ENCODE assay signal across 8 cellular contexts in genomic region chr13:99982021-99982740, GRCh38. TPM values are rescaled to one million over a fixed set of nuclear protein-coding genes. Genes with fewer than 3 reads are reported as not detected.
DNase-seq lines count a peak whose midpoint lies in the region; ATAC-seq, FAIRE-seq and TF ChIP-seq lines count a peak whose summit lies in the region.

No MANE protein-coding gene starts in this region.

- H3K9me3 ChIP-seq in CD8-positive, alpha-beta memory T cell (ENCODE audit: low read length), result peaks cover 8% of the 10 kb centered on the region

- POLR2A ChIA-PET in CD8-positive, alpha-beta memory T cell (lab: Charles Lee), result interaction anchor here (0.7 to 1.0 kb wide), 2 partner anchors 15 to 543 kb away, joined by 3 to 5 read pairs; no protein-coding TSS in a partner anchor

- no peak for DNase-seq in CD8-positive, alpha-beta memory T cell
- DNase-seq in NB4 (ENCODE audit: low read depth) (peak; percentile 71), choroid plexus epithelial cell (ENCODE audit: low read depth) (no peak), natural killer cell (no peak), amygdala (lab: John Stamatoyannopoulos, UW) (no peak), GM12891 (ENCODE audit: insufficient read length, low spot score) (no peak), medulla oblongata (ENCODE audit: extremely low spot score) (no peak)

- H3K4me1 ChIP-seq in CD8-positive, alpha-beta memory T cell (ENCODE audit: insufficient read depth, low read length), result peaks cover 27% of the 10 kb centered on the region

- CTCF ChIA-PET in CD8-positive, alpha-beta memory T cell (lab: Charles Lee), result interaction anchor here (1.4 kb wide), 1 partner anchor 326 kb away, joined by 4 read pairs; no protein-coding TSS in a partner anchor

- peak overlapping the region in 4 of 8 donors; percentile 12 to 95 (median 56) for H3K27ac Mint-ChIP-seq in CD8-positive, alpha-beta memory T cell
- peak overlapping the region in 1 of 2 donors; percentile 14 for H3K27ac Mint-ChIP-seq in natural killer cell

- H3K9me3 Mint-ChIP-seq in CD8-positive, alpha-beta memory T cell, result peaks cover 9 to 48% (median 40%) of the 10 kb centered on the region in 5 donors
- H3K9me3 Mint-ChIP-seq in natural killer cell, result no peaks in the 10 kb centered on the region

- no peak for FAIRE-seq in GM12891 (lab: Jason Lieb, UNC)

- ATAC-seq in natural killer cell, result peak; percentile 23 to 37 (median 27)
- no peak for ATAC-seq in HG02973 (IDR thresholded peaks at IDR 0.05; ENCODE audit: unreplicated experiment)

- peaks cover 0 to 4% (median 0%) of the 10 kb centered on the region in 3 donors for H3K36me3 Mint-ChIP-seq in CD8-positive, alpha-beta memory T cell
- H3K36me3 Mint-ChIP-seq in natural killer cell, result peaks cover 10% of the 10 kb centered on the region

- peaks cover 68% of the 10 kb centered on the region in 2 donors for H3K27me3 Mint-ChIP-seq in CD8-positive, alpha-beta memory T cell
- peaks cover 48 to 49% of the 10 kb centered on the region in 2 donors for H3K27me3 Mint-ChIP-seq in natural killer cell (ENCODE audit: low read depth in 2 of 2)

- no peak overlapping the region for H3K4me3 ChIP-seq in CD8-positive, alpha-beta memory T cell (ENCODE audit: low read length)
- H3K4me3 ChIP-seq in NB4 (ENCODE audit: low read depth, low read length) (peak overlapping the region; percentile 91), choroid plexus epithelial cell (ENCODE audit: low read depth, low read length) (peak overlapping the region; percentile 90)

- intact Hi-C loops in natural killer cell (cut with micrococcal nuclease), result no loop called here

- TF ChIP-seq POLR2A in NB4 (IDR thresholded peaks at IDR 0.05; ENCODE audit: extremely low read depth, insufficient read length) (no peak), GM12891 (IDR thresholded peaks at IDR 0.05; ENCODE audit: low read depth, low read length) (no peak)

- peaks cover 11 to 31% (median 30%) of the 10 kb centered on the region in 3 donors for H3K4me1 Mint-ChIP-seq in CD8-positive, alpha-beta memory T cell
- H3K4me1 Mint-ChIP-seq in natural killer cell, result peaks cover 14 to 25% of the 10 kb centered on the region in 2 donors

- H3K27me3 ChIP-seq in CD8-positive, alpha-beta memory T cell (ENCODE audit: insufficient read depth, low read length, poor library complexity, severe bottlenecking), result peaks cover 71% of the 10 kb centered on the region

- H3K36me3 ChIP-seq in CD8-positive, alpha-beta memory T cell (ENCODE audit: insufficient read depth, low read length), result no peaks in the 10 kb centered on the region

- peak overlapping the region in 6 of 7 donors; percentile 23 to 78 (median 54) for H3K4me3 Mint-ChIP-seq in CD8-positive, alpha-beta memory T cell
- H3K4me3 Mint-ChIP-seq in natural killer cell, result peak overlapping the region; percentile 56

- H3K27ac ChIP-seq in CD8-positive, alpha-beta memory T cell (ENCODE audit: low read depth, low read length), result peak overlapping the region; percentile 7

- TF ChIP-seq CTCF in NB4 (IDR thresholded peaks at IDR 0.05; ENCODE audit: low read depth, low read length) (no peak), choroid plexus epithelial cell (conservative IDR thresholded peaks at IDR 0.05; ENCODE audit: low read depth, low read length) (no peak), natural killer cell (IDR thresholded peaks at IDR 0.05) (no peak)

TF ChIP-seq in GM12891, 5 proteins besides CTCF, POLR2A, EP300 and RAD21:
- TF ChIP-seq TAF1 (IDR thresholded peaks at IDR 0.05; ENCODE audit: low read depth, low read length) (no peak), POU2F2 (IDR thresholded peaks at IDR 0.05; ENCODE audit: low read depth, low read length) (no peak), SPI1 (IDR thresholded peaks at IDR 0.05; ENCODE audit: low read depth, low read length) (no peak), POLR2AphosphoS5 (IDR thresholded peaks at IDR 0.05; ENCODE audit: low read depth, low read length) (no peak), PAX5 (IDR thresholded peaks at IDR 0.05; ENCODE audit: insufficient read depth, low read length, severe bottlenecking) (no peak)

RNA-seq across cellular contexts. Expression of gene ZIC2, which starts 0.6 kb away (rescaled TPM):
- not detected for total RNA-seq in CD8-positive, alpha-beta memory T cell
- polyA plus RNA-seq in CD8-positive, alpha-beta memory T cell, result not detected
- total RNA-seq in natural killer cell, result not detected
- polyA plus RNA-seq in GM12891 (2012; ENCODE audit: low read depth, missing spikeins), result not detected

RNA-seq across cellular contexts. Expression of gene ZIC5, which starts 10.6 kb away (rescaled TPM):
- not detected for total RNA-seq in CD8-positive, alpha-beta memory T cell
- not detected for polyA plus RNA-seq in CD8-positive, alpha-beta memory T cell
- total RNA-seq in natural killer cell, result not detected
- not detected for polyA plus RNA-seq in GM12891 (2012; ENCODE audit: low read depth, missing spikeins)
